Comparison of ENCODE assay signal across 1 cellular context in the genomic region with DNA sequence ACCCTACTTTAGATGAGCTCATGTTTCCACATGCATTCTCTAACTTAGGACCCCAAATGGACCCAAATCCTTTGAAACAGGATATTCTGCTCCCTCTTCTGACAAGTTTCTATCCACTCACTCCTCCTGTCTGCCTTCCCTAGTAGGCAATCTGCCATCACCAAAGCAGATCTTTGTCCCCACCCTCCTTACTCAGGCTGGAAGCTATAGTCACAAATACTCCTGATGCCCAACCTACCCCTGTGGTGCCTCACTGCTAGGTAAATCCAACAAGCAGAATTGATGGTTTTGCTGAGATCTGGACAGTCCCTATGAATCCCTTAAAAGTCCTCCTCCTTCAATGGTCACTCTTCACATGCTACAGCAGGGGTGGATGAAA.
TF ChIP-seq lines count a peak whose summit lies in the region.

No MANE protein-coding gene starts in this region.

TF ChIP-seq in K562, 482 proteins besides CTCF, POLR2A, EP300 and RAD21 (continued from another document):
- TF ChIP-seq, protein P1, sequence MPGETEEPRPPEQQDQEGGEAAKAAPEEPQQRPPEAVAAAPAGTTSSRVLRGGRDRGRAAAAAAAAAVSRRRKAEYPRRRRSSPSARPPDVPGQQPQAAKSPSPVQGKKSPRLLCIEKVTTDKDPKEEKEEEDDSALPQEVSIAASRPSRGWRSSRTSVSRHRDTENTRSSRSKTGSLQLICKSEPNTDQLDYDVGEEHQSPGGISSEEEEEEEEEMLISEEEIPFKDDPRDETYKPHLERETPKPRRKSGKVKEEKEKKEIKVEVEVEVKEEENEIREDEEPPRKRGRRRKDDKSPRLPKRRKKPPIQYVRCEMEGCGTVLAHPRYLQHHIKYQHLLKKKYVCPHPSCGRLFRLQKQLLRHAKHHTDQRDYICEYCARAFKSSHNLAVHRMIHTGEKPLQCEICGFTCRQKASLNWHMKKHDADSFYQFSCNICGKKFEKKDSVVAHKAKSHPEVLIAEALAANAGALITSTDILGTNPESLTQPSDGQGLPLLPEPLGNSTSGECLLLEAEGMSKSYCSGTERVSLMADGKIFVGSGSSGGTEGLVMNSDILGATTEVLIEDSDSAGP (CRISPR knock-in tag; IDR thresholded peaks at IDR 0.05): no peak
